Comparison of ENCODE assay signal across 8 cellular contexts in genomic region chr11:57530215-57530595, GRCh38. TPM values are rescaled to one million over a fixed set of nuclear protein-coding genes. Genes with fewer than 3 reads are reported as not detected.
DNase-seq lines count a peak whose midpoint lies in the region; ATAC-seq and TF ChIP-seq lines count a peak whose summit lies in the region.

No MANE protein-coding gene starts in this region.

- no peak for TF ChIP-seq POLR2A in thyroid gland (IDR thresholded peaks at IDR 0.05)

- peak; percentile 1 for ATAC-seq in HG02870 (IDR thresholded peaks at IDR 0.05; ENCODE audit: unreplicated experiment)
- peak; percentile 9 for ATAC-seq in left lung
- ATAC-seq in GM18861 (IDR thresholded peaks at IDR 0.05; ENCODE audit: unreplicated experiment) = no peak
- no peak for ATAC-seq in GM21381 (IDR thresholded peaks at IDR 0.05; ENCODE audit: unreplicated experiment)

- DNase-seq in AG09309 (ENCODE audit: low read depth) = no peak
- DNase-seq in ascending aorta (ENCODE audit: low spot score in 2 of 2) = no peak
- no peak for DNase-seq in left lung
- DNase-seq in thyroid gland = no peak
- no peak for DNase-seq in NCI-H1417 (lab: John Stamatoyannopoulos, UW)

- TF ChIP-seq CTCF in AG09309 (IDR thresholded peaks at IDR 0.05; ENCODE audit: control insufficient read depth, insufficient read depth, low read depth, low read length, missing control alignments) = no peak
- TF ChIP-seq CTCF in ascending aorta (IDR thresholded peaks at IDR 0.05) = no peak
- no peak for TF ChIP-seq CTCF in left lung (IDR thresholded peaks at IDR 0.05)
- TF ChIP-seq CTCF in thyroid gland (IDR thresholded peaks at IDR 0.05) = no peak

- H3K36me3 ChIP-seq in ascending aorta (peaks cover 0 to 3% of the 10 kb centered on the region in 2 donors), left lung (peaks cover 0 to 16% of the 10 kb centered on the region in 2 donors), thyroid gland (no peaks in the 10 kb centered on the region)

- intact Hi-C loops in ascending aorta (cut with DNase I) = loop anchor here (1.0 to 5.0 kb wide), 4 partner anchors 31 to 203 kb away; partner anchors contain the start of genes MED19, TMX2 and UBE2L6
- intact Hi-C loops in left lung (cut with DNase I) = no loop called here
- intact Hi-C loops in thyroid gland (cut with DNase I) = no loop called here

- peak overlapping the region; percentile 94 for H3K4me3 ChIP-seq in AG09309 (ENCODE audit: control insufficient read depth, low read depth, low read length)
- H3K4me3 ChIP-seq in ascending aorta = peak overlapping the region; percentile 67
- peak overlapping the region; percentile 68 to 82 for H3K4me3 ChIP-seq in left lung
- peak overlapping the region; percentile 44 to 72 (median 51) for H3K4me3 ChIP-seq in thyroid gland (replicated peaks in 1 of 3)

- no peaks in the 10 kb centered on the region for H3K9me3 ChIP-seq in ascending aorta
- H3K9me3 ChIP-seq in left lung = no peaks in the 10 kb centered on the region
- no peaks in the 10 kb centered on the region for H3K9me3 ChIP-seq in thyroid gland

- WGBS in thyroid gland, 2 donors = 0% methylated on average over 17 of the region's 17 CpGs; no CpG with 5 or more reads in 1 of the 2 donors

- H3K27ac ChIP-seq in ascending aorta = peak overlapping the region; percentile 56 to 63
- H3K27ac ChIP-seq in left lung = peak overlapping the region in 1 of 2 donors; percentile 76
- H3K27ac ChIP-seq in thyroid gland = peak overlapping the region in 2 of 3 donors; percentile 19 to 60

- no peaks in the 10 kb centered on the region for H3K27me3 ChIP-seq in ascending aorta
- no peaks in the 10 kb centered on the region for H3K27me3 ChIP-seq in left lung
- H3K27me3 ChIP-seq in thyroid gland = no peaks in the 10 kb centered on the region

- peaks cover 5 to 12% of the 10 kb centered on the region in 2 donors for H3K4me1 ChIP-seq in ascending aorta
- peaks cover 10 to 26% of the 10 kb centered on the region in 2 donors for H3K4me1 ChIP-seq in left lung
- H3K4me1 ChIP-seq in thyroid gland = peaks cover 10 to 15% of the 10 kb centered on the region in 2 donors

RNA-seq across cellular contexts. Expression of gene TIMM10, which starts 0.3 kb away (rescaled TPM):
- total RNA-seq in ascending aorta (not detected), left lung (10 to 100 TPM; 21.7 to 39.6 TPM), thyroid gland (10 to 100 TPM; 29.8 to 43.7 (median 37.4) TPM)

RNA-seq across cellular contexts. Expression of gene SMTNL1, which starts 7.2 kb away (rescaled TPM):
- total RNA-seq in ascending aorta (not detected), left lung (not detected), thyroid gland (not detected)

RNA-seq across cellular contexts. Expression of gene SLC43A1, which starts 14.7 kb away (rescaled TPM):
- total RNA-seq in ascending aorta (18.4 TPM), left lung (10 to 100 TPM; 11.8 to 25.3 TPM), thyroid gland (10 to 100 TPM; 20.3 to 64.1 (median 28.8) TPM)

RNA-seq across cellular contexts. Expression of gene UBE2L6, which starts 37.3 kb away (rescaled TPM):
- total RNA-seq in ascending aorta = 44.9 TPM
- total RNA-seq in left lung = 100 to 1,000 TPM in 1 of 2 donors, 10 to 100 TPM in 1; 97.1 to 109 TPM
- total RNA-seq in thyroid gland = 10 to 100 TPM; 30.8 to 41.7 (median 38.8) TPM

Comparison
In these comparisons a context has a peak if more than half of its experiments do, and no peak if none do; other contexts are left out.
1. ATAC-seq: peak in HG02870 (single experiment) and left lung (single experiment); none in GM18861 (single experiment) and GM21381 (single experiment).
2. RNA of gene TIMM10, which starts 0.3 kb away (total RNA-seq): 29.8 to 43.7 TPM in thyroid gland and 21.7 to 39.6 TPM in left lung; not detected in ascending aorta (single experiment); every median in the first group is over 10 times any median in the second.
3. Peak in every context shown above with its lines, with median percentiles within 50 percentile points of each other: H3K4me3 ChIP-seq.